37 cellular contexts compared by ENCODE assay signal in genomic region chr15:24971772-24972171, GRCh38. TPM values are rescaled to one million over a fixed set of nuclear protein-coding genes. Genes with fewer than 3 reads are reported as not detected.
DNase-seq lines count a peak whose midpoint lies in the region; ATAC-seq, FAIRE-seq and TF ChIP-seq lines count a peak whose summit lies in the region.
"Had no signal": no experiment of that assay in that cellular context is flagged by ENCODE, and none has a peak within 500 bp of the region (broad histone marks: within the 10 kb centered on the region; RNA-seq: fewer than 3 reads in every experiment).

No MANE protein-coding gene starts in this region.

- H3K23me2 ChIP-seq in H1 (ENCODE audit: low read depth, low read length): no peaks in the 10 kb centered on the region

- H4K20me1 ChIP-seq in HepG2 (ENCODE audit: insufficient read depth, low read length) (no peaks in the 10 kb centered on the region), H1 (replicated peaks in 1 of 2; ENCODE audit: control insufficient read depth in 1 of 2, insufficient read depth in 2 of 2, low read length in 2 of 2) (peaks cover 4 to 9% of the 10 kb centered on the region in 2 experiments), neural cell (ENCODE audit: insufficient read depth) (no peaks in the 10 kb centered on the region), GM23248 (ENCODE audit: insufficient read depth) (no peaks in the 10 kb centered on the region)
- H4K20me1 ChIP-seq: BLaER1; BLaER1 treated with 17β-estradiol and CSF1 and Interleukin-3, amounts not matched to agents 10 nM and 100 nM had no signal

- peaks cover 0 to 33% of the 10 kb centered on the region in 2 experiments; a peak in 3 of 5 replicates for H3K36me3 ChIP-seq in HepG2 (replicated peaks in 1 of 2; ENCODE audit: control insufficient read depth in 1 of 2, insufficient read depth in 2 of 2, low read length in 2 of 2)
- peaks cover 0 to 13% (median 7%) of the 10 kb centered on the region in 4 donors for H3K36me3 ChIP-seq in right lobe of liver
- H3K36me3 ChIP-seq in H1 (ENCODE audit: control insufficient read depth in 2 of 4, insufficient read depth in 4 of 4, low read length in 3 of 4): peaks cover 16 to 99% (median 54%) of the 10 kb centered on the region in 4 experiments
- peaks cover 1% of the 10 kb centered on the region for H3K36me3 ChIP-seq in neural cell (ENCODE audit: insufficient read depth, low read length)
- peaks cover 3 to 100% (median 90%) of the 10 kb centered on the region in 6 donors for H3K36me3 ChIP-seq in spleen
- H3K36me3 ChIP-seq in GM23248 (ENCODE audit: low read depth): peaks cover 3% of the 10 kb centered on the region; the same call in 1 of the 2 replicates
- H3K36me3 ChIP-seq in CD4-positive, alpha-beta memory T cell (ENCODE audit: insufficient read depth, low read length): peaks cover 39% of the 10 kb centered on the region

- H3K4me1 ChIP-seq in HepG2 (ENCODE audit: insufficient read depth, low read length): no peaks in the 10 kb centered on the region
- no peaks in the 10 kb centered on the region for H3K4me1 ChIP-seq in right lobe of liver
- no peaks in the 10 kb centered on the region for H3K4me1 ChIP-seq in H1 (replicated peaks in 1 of 4; ENCODE audit: control insufficient read depth in 3 of 4, insufficient read depth in 4 of 4, low read length in 3 of 4)
- no peaks in the 10 kb centered on the region for H3K4me1 ChIP-seq in spleen
- no peaks in the 10 kb centered on the region for H3K4me1 ChIP-seq in GM23248 (ENCODE audit: insufficient read depth)
- no peaks in the 10 kb centered on the region for H3K4me1 ChIP-seq in CD4-positive, alpha-beta memory T cell (ENCODE audit: insufficient read depth, low read length)
- H3K4me1 ChIP-seq: A549; BE2C; BLaER1; BLaER1 treated with 17β-estradiol and CSF1 and Interleukin-3, amounts not matched to agents 10 nM and 100 nM; Caco-2 had no signal

- H3K23ac ChIP-seq in H1 (ENCODE audit: insufficient read length): no peak overlapping the region

- H2AK5ac ChIP-seq in H1 (ENCODE audit: low read depth, low read length): no peak overlapping the region

- H3K4me2 ChIP-seq in HepG2 (ENCODE audit: low read depth, low read length): no peak overlapping the region
- H3K4me2 ChIP-seq in H1 (ENCODE audit: insufficient read depth in 1 of 2, low read depth in 2 of 2, low read length in 2 of 2): no peak overlapping the region
- H3K4me2 ChIP-seq in neural cell (ENCODE audit: low read length): no peak overlapping the region
- no peak overlapping the region for H3K4me2 ChIP-seq in GM23248 (ENCODE audit: unreplicated experiment)
- H3K4me2 ChIP-seq: A549; BLaER1; BLaER1 treated with 17β-estradiol and CSF1 and Interleukin-3, amounts not matched to agents 10 nM and 100 nM had no signal

- POLR2A ChIA-PET in HepG2 (lab: Yijun Ruan, JAX) (interaction anchor here (0.7 kb wide), 1 partner anchor 463 kb away, joined by 3 read pairs; no protein-coding TSS in a partner anchor), WTC11 (lab: Charles Lee) (no interaction called here), H1 (lab: Charles Lee; ENCODE audit: partially characterized antibody) (interaction anchor here (0.6 to 5.6 kb wide), 5 partner anchors 9 to 98 kb away, joined by 3 to 32 read pairs (median 4); no protein-coding TSS in a partner anchor)
- POLR2A ChIA-PET in CD4-positive, alpha-beta memory T cell (lab: Charles Lee; ENCODE audit: partially characterized antibody): no interaction called here

- FAIRE-seq in HepG2 (lab: Jason Lieb, UNC): no peak
- FAIRE-seq in H1 (lab: Jason Lieb, UNC): no peak
- FAIRE-seq: A204.1, A549, D721Med had no signal

- H2BK120ac ChIP-seq in H1 (replicated peaks; ENCODE audit: low read depth, low read length): no peak overlapping the region

- no peak overlapping the region for H2BK15ac ChIP-seq in H1 (ENCODE audit: low read length)

- no TSS peak for BruUV-seq in HepG2 (replicated peaks; lab: Mats Ljungman, UMichigan)

- DNase-seq in HepG2 (ENCODE audit: low spot score) (no peak), right lobe of liver (no peak), WTC11 (ENCODE audit: low spot score) (no peak), H1 (ENCODE audit: low read depth in 1 of 2, low spot score in 2 of 2) (no peak), spleen (no peak), GM23248 (no peak)
- DNase-seq in CD4-positive, alpha-beta memory T cell: no peak
- DNase-seq: 8988T; ACHN; AML-193; BE2C; C1 segment of cervical spinal cord; Caco-2; Calu3; CD4-positive, alpha-beta T cell; CD4-positive, CD25-positive, alpha-beta regulatory T cell; CD8-positive, alpha-beta memory T cell; CD8-positive, alpha-beta T cell; COR-L47; DMS 273 treated with DMSO at 0.1 percent for 48 hours; DMS153; DMS53; DMS79; DMS79 treated with DMSO at 0.1 percent for 48 hours; DND-41; EL had no signal

- TF ChIP-seq CTCF in HepG2 (CRISPR knock-in tag; IDR thresholded peaks at IDR 0.05) (no peak), right lobe of liver (IDR thresholded peaks at IDR 0.05) (no peak), WTC11 (IDR thresholded peaks at IDR 0.05) (no peak), H1 (IDR thresholded peaks at IDR 0.05; ENCODE audit: control extremely low read depth in 1 of 3, insufficient read depth in 1 of 3, low read depth in 1 of 3, low read length in 3 of 3) (no peak), neural cell (IDR thresholded peaks at IDR 0.05; ENCODE audit: poor library complexity, severe bottlenecking) (no peak), spleen (IDR thresholded peaks at IDR 0.05 in 8 of 11, conservative IDR thresholded peaks at IDR 0.05 in 3 of 11) (no peak)

- peaks cover 30% of the 10 kb centered on the region for H3K9me3 Mint-ChIP-seq in WTC11
- peaks cover 3 to 72% (median 50%) of the 10 kb centered on the region in 8 donors for H3K9me3 Mint-ChIP-seq in CD4-positive, alpha-beta memory T cell

- no peak overlapping the region for H3K18ac ChIP-seq in H1 (ENCODE audit: extremely low read depth, low read length)

- H4K91ac ChIP-seq in H1 (replicated peaks; ENCODE audit: insufficient read length, low read length): no peak overlapping the region

- H3K4me1 Mint-ChIP-seq in WTC11: peaks cover 33% of the 10 kb centered on the region
- H3K4me1 Mint-ChIP-seq in CD4-positive, alpha-beta memory T cell: peaks cover 0 to 2% (median 0%) of the 10 kb centered on the region in 4 donors
- H3K4me1 Mint-ChIP-seq: B cell, CD14-positive monocyte had no signal

- H3K79me2 ChIP-seq in HepG2 (ENCODE audit: insufficient read depth, low read length) (no peaks in the 10 kb centered on the region), H1 (ENCODE audit: control insufficient read depth in 1 of 2, insufficient read depth in 2 of 2, low read length in 2 of 2) (peaks cover 0 to 96% of the 10 kb centered on the region in 2 experiments; a peak in 3 of 4 replicates), neural cell (replicated peaks; ENCODE audit: insufficient read depth, low read length) (peaks cover 16% of the 10 kb centered on the region), GM23248 (ENCODE audit: insufficient read depth) (no peaks in the 10 kb centered on the region)

- TF ChIP-seq RAD21 in HepG2 (CRISPR knock-in tag; IDR thresholded peaks at IDR 0.05): no peak
- no peak for TF ChIP-seq RAD21 in H1 (IDR thresholded peaks at IDR 0.05 in 1 of 2, conservative IDR thresholded peaks at IDR 0.05 in 1 of 2; ENCODE audit: low read depth in 2 of 2, low read length in 2 of 2)
- TF ChIP-seq RAD21 in neural cell (conservative IDR thresholded peaks at IDR 0.05): no peak

- H3K9me3 ChIP-seq in HepG2 (ENCODE audit: low read length): peaks cover 58% of the 10 kb centered on the region
- H3K9me3 ChIP-seq in right lobe of liver: no peaks in the 10 kb centered on the region
- H3K9me3 ChIP-seq in H1 (ENCODE audit: insufficient read depth in 2 of 2, low read depth in 1 of 2, low read length in 1 of 2): peaks cover 2 to 7% of the 10 kb centered on the region in 2 experiments; a peak in 2 of 4 replicates
- H3K9me3 ChIP-seq in neural cell (ENCODE audit: low read length): no peaks in the 10 kb centered on the region
- peaks cover 4 to 100% (median 99%) of the 10 kb centered on the region in 8 donors for H3K9me3 ChIP-seq in spleen
- no peaks in the 10 kb centered on the region for H3K9me3 ChIP-seq in GM23248 (ENCODE audit: low read depth)
- H3K9me3 ChIP-seq in CD4-positive, alpha-beta memory T cell (ENCODE audit: control insufficient read depth in 1 of 2, low read length in 2 of 2): no peaks in the 10 kb centered on the region
- H3K9me3 ChIP-seq: BE2C had no signal

- H3K4me3 Mint-ChIP-seq in WTC11: no peak overlapping the region
- H3K4me3 Mint-ChIP-seq in CD4-positive, alpha-beta memory T cell: no peak overlapping the region
- H3K4me3 Mint-ChIP-seq: B cell; CD14-positive monocyte; CD4-positive, alpha-beta T cell; CD4-positive, CD25-positive, alpha-beta regulatory T cell; CD8-positive, alpha-beta T cell had no signal

- no peak overlapping the region for H3K9ac ChIP-seq in HepG2 (ENCODE audit: insufficient read depth, low read depth, low read length)
- H3K9ac ChIP-seq in H1 (replicated peaks in 1 of 4; ENCODE audit: extremely low read depth in 1 of 4, low read depth in 3 of 4, low read length in 3 of 4): no peak overlapping the region
- H3K9ac ChIP-seq in neural cell (ENCODE audit: low read length): no peak overlapping the region
- H3K9ac ChIP-seq in GM23248: no peak overlapping the region
- H3K9ac ChIP-seq: BLaER1; BLaER1 treated with 17β-estradiol and CSF1 and Interleukin-3, amounts not matched to agents 10 nM and 100 nM had no signal

- WGBS in HepG2 (ENCODE audit: low lambda C conversion rate): 78% methylated on average over 5 of the region's 8 CpGs
- 60% methylated on average over 2 of the region's 8 CpGs for WGBS in right lobe of liver (ENCODE audit: insufficient coverage, low coverage, low lambda C conversion rate, missing lambda C conversion rate)
- WGBS in H1 (ENCODE audit: extremely low coverage in 1 of 2, insufficient coverage in 1 of 2, insufficient read length in 1 of 2, insufficient replicate concordance in 2 of 2, low coverage in 1 of 2, low lambda C conversion rate in 2 of 2, missing lambda C conversion rate in 1 of 2), 2 experiments: 94% methylated on average over 8 of the region's 8 CpGs; no CpG with 5 or more reads in 1 of the 2 experiments
- WGBS in spleen, 5 donors: 93 to 95% (median 94%) methylated on average over 8 of the region's 8 CpGs
- 54 to 57% methylated on average over 8 of the region's 8 CpGs for WGBS in GM23248 (ENCODE audit: low coverage in 1 of 2, low lambda C conversion rate in 2 of 2, missing lambda C conversion rate in 2 of 2), 2 experiments

- no peak overlapping the region for H3K14ac ChIP-seq in H1 (ENCODE audit: insufficient read length)

- CTCF ChIA-PET in HepG2 (lab: Yijun Ruan, JAX; ENCODE audit: low intra/inter-chr PET ratio, low total read pairs): no interaction called here
- CTCF ChIA-PET in WTC11 (lab: Charles Lee): no interaction called here
- CTCF ChIA-PET in H1 (lab: Charles Lee; ENCODE audit: partially characterized antibody): interaction anchor here (0.6 kb wide), 1 partner anchor 78 kb away, joined by 3 read pairs; no protein-coding TSS in a partner anchor
- CTCF ChIA-PET in CD4-positive, alpha-beta memory T cell (lab: Charles Lee; ENCODE audit: partially characterized antibody): no interaction called here

- H2BK5ac ChIP-seq in H1 (ENCODE audit: low read depth, low read length): no peak overlapping the region

- no peaks in the 10 kb centered on the region for H3K79me1 ChIP-seq in H1 (ENCODE audit: low read depth, low read length)

- ATAC-seq in HepG2 (no peak), right lobe of liver (no peak), WTC11 (no peak)
- ATAC-seq: A549; CD8-positive, alpha-beta T cell had no signal

- H3K27ac Mint-ChIP-seq in WTC11: no peak overlapping the region; the same call in 1 of the 2 replicates
- H3K27ac Mint-ChIP-seq in CD4-positive, alpha-beta memory T cell: no peak overlapping the region
- H3K27ac Mint-ChIP-seq: B cell; CD14-positive monocyte; CD4-positive, alpha-beta T cell; CD8-positive, alpha-beta T cell had no signal

- TF ChIP-seq POLR2A in HepG2 (IDR thresholded peaks at IDR 0.05; ENCODE audit: insufficient read depth in 1 of 2, low read depth in 2 of 2, low read length in 2 of 2): no peak
- no peak for TF ChIP-seq POLR2A in right lobe of liver (IDR thresholded peaks at IDR 0.05)
- no peak; a peak in 1 of 3 replicates for TF ChIP-seq POLR2A in H1 (IDR thresholded peaks at IDR 0.05; ENCODE audit: control extremely low read depth in 1 of 2, low read depth in 2 of 2, low read length in 2 of 2)
- TF ChIP-seq POLR2A in spleen (IDR thresholded peaks at IDR 0.05): no peak

- in situ Hi-C loops in HepG2 (cut with HindIII; ENCODE audit: extremely low pct_ligation_motif_present, low pct_unique_long_range_greater_than_20kb) (no loop called here), GM23248 (cut with MboI) (no loop called here)

- H3F3A ChIP-seq in neural cell (ENCODE audit: insufficient read depth, low read length, poor library complexity, severe bottlenecking): no peaks in the 10 kb centered on the region
- H3F3A ChIP-seq in GM23248 (ENCODE audit: insufficient read depth): no peaks in the 10 kb centered on the region

- H2AFZ ChIP-seq in HepG2 (ENCODE audit: low read length) (no peak overlapping the region), H1 (ENCODE audit: low read length) (no peak overlapping the region), neural cell (ENCODE audit: low read depth, low read length) (no peak overlapping the region), GM23248 (no peak overlapping the region)

- H3K56ac ChIP-seq in H1 (replicated peaks; ENCODE audit: insufficient read length, low read depth, low read length): no peak overlapping the region

- no peak overlapping the region for H3K4me3 ChIP-seq in HepG2 (replicated peaks in 1 of 3; ENCODE audit: insufficient read depth in 1 of 3, low read depth in 2 of 3, low read length in 3 of 3)
- H3K4me3 ChIP-seq in right lobe of liver: no peak overlapping the region
- no peak overlapping the region for H3K4me3 ChIP-seq in H1 (ENCODE audit: extremely low read depth in 1 of 4, insufficient read depth in 2 of 4, low read depth in 3 of 4, low read length in 4 of 4)
- no peak overlapping the region for H3K4me3 ChIP-seq in neural cell (ENCODE audit: low read length)
- no peak overlapping the region for H3K4me3 ChIP-seq in spleen
- H3K4me3 ChIP-seq in GM23248: no peak overlapping the region
- H3K4me3 ChIP-seq in CD4-positive, alpha-beta memory T cell (ENCODE audit: low read length in 2 of 2): no peak overlapping the region
- H3K4me3 ChIP-seq: A549; BLaER1; BLaER1 treated with 17β-estradiol and CSF1 and Interleukin-3, amounts not matched to agents 10 nM and 100 nM had no signal

- H4K8ac ChIP-seq in H1 (ENCODE audit: extremely low read depth, insufficient read depth, low read length): no peak overlapping the region

- no peaks in the 10 kb centered on the region for H3K27me3 ChIP-seq in HepG2 (ENCODE audit: control insufficient read depth in 1 of 2, insufficient read depth in 2 of 2, low read length in 2 of 2)
- no peaks in the 10 kb centered on the region for H3K27me3 ChIP-seq in right lobe of liver
- H3K27me3 ChIP-seq in H1 (replicated peaks in 1 of 4; ENCODE audit: control insufficient read depth in 3 of 4, extremely low read depth in 1 of 4, insufficient read depth in 3 of 4, low read length in 3 of 4): no peaks in the 10 kb centered on the region; a peak in 1 of 7 replicates
- H3K27me3 ChIP-seq in neural cell (ENCODE audit: insufficient read depth, low read depth, low read length): no peaks in the 10 kb centered on the region
- H3K27me3 ChIP-seq in spleen (replicated peaks in 1 of 7): no peaks in the 10 kb centered on the region
- H3K27me3 ChIP-seq in GM23248 (replicated peaks; ENCODE audit: insufficient read depth): no peaks in the 10 kb centered on the region
- H3K27me3 ChIP-seq in CD4-positive, alpha-beta memory T cell (ENCODE audit: insufficient read depth, low read length): no peaks in the 10 kb centered on the region
- H3K27me3 ChIP-seq: BE2C; BLaER1; BLaER1 treated with 17β-estradiol and CSF1 and Interleukin-3, amounts not matched to agents 10 nM and 100 nM had no signal

- intact Hi-C loops in HepG2 (cut with micrococcal nuclease; ENCODE audit: unreplicated experiment) (no loop called here), right lobe of liver (cut with DNase I) (no loop called here), spleen (cut with DNase I; ENCODE audit: low total_unique reads) (no loop called here)
- intact Hi-C loops in CD4-positive, alpha-beta memory T cell (cut with micrococcal nuclease): no loop called here

- H2BK12ac ChIP-seq in H1 (ENCODE audit: low read depth, low read length): no peak overlapping the region

- H3K9me2 ChIP-seq in neural cell (ENCODE audit: insufficient read depth, low read length) (no peaks in the 10 kb centered on the region), GM23248 (ENCODE audit: insufficient read depth) (no peaks in the 10 kb centered on the region)

- peaks cover 2% of the 10 kb centered on the region; the same call in 1 of the 2 replicates for H3K27me3 Mint-ChIP-seq in WTC11 (ENCODE audit: low read depth)
- no peaks in the 10 kb centered on the region for H3K27me3 Mint-ChIP-seq in CD4-positive, alpha-beta memory T cell
- H3K27me3 Mint-ChIP-seq: B cell; CD4-positive, alpha-beta T cell; CD4-positive, CD25-positive, alpha-beta regulatory T cell; CD8-positive, alpha-beta memory T cell had no signal

- no peak for TF ChIP-seq EP300 in HepG2 (IDR thresholded peaks at IDR 0.05; ENCODE audit: low read depth in 2 of 2, low read length in 2 of 2)
- TF ChIP-seq EP300 in HepG2 (CRISPR knock-in tag; IDR thresholded peaks at IDR 0.05; ENCODE audit: borderline replicate concordance): no peak
- TF ChIP-seq EP300 in H1 (IDR thresholded peaks at IDR 0.05; ENCODE audit: borderline replicate concordance in 1 of 2, low read depth in 2 of 2, low read length in 2 of 2): no peak
- TF ChIP-seq EP300 in neural cell (conservative IDR thresholded peaks at IDR 0.05; ENCODE audit: poor library complexity, severe bottlenecking): no peak

- no peak overlapping the region for H2BK20ac ChIP-seq in H1 (ENCODE audit: low read length)

- no peak overlapping the region for H3K4ac ChIP-seq in H1 (replicated peaks; ENCODE audit: insufficient read length, low read depth, low read length)

- peaks cover 89% of the 10 kb centered on the region for H3K36me3 Mint-ChIP-seq in WTC11
- peaks cover 51 to 76% of the 10 kb centered on the region in 2 donors for H3K36me3 Mint-ChIP-seq in CD4-positive, alpha-beta memory T cell

- H3K27ac ChIP-seq in HepG2 (ENCODE audit: extremely low read length, insufficient read depth, low read length) (no peak overlapping the region), right lobe of liver (no peak overlapping the region), H1 (ENCODE audit: low read depth, low read length) (no peak overlapping the region), neural cell (ENCODE audit: low read length) (no peak overlapping the region), spleen (no peak overlapping the region), GM23248 (no peak overlapping the region)
- H3K27ac ChIP-seq in CD4-positive, alpha-beta memory T cell (ENCODE audit: low read depth, low read length): no peak overlapping the region
- H3K27ac ChIP-seq: 22Rv1; A549; BLaER1; BLaER1 treated with 17β-estradiol and CSF1 and Interleukin-3, amounts not matched to agents 10 nM and 100 nM; C4-2B had no signal

- no peak overlapping the region for H4K5ac ChIP-seq in H1 (ENCODE audit: insufficient read length, low read depth, low read length)

RNA-seq across cellular contexts. Expression of gene SNRPN, which starts 17.0 kb away (rescaled TPM):
- total RNA-seq in HepG2 (2016; rRNA removed; fragmentation: Illumina TruSeq; extraction: Trizol) (208 and 212 TPM in 2 replicates), right lobe of liver (10 to 100 TPM; 21.7 to 37.7 (median 30.4) TPM), WTC11 (2021) (800 to 879 TPM (median 874 TPM) in 3 replicates), spleen (100 to 1,000 TPM in 3 of 7 donors, 10 to 100 TPM in 4; 63.8 to 150 (median 90.7) TPM)
- 102 and 134 TPM in 2 replicates for total RNA-seq in HepG2 (2016; cell fraction: cytosol; rRNA removed; fragmentation: Illumina TruSeq; extraction: Trizol; ENCODE audit: low read depth)
- 189 and 210 TPM in 2 replicates for total RNA-seq in HepG2 (2016; cell fraction: insoluble cytoplasmic fraction; rRNA removed; fragmentation: Illumina TruSeq; extraction: Trizol)
- total RNA-seq in HepG2 (2016; cell fraction: membrane; rRNA removed; fragmentation: Illumina TruSeq; extraction: Trizol): 191 and 246 TPM in 2 replicates
- 98.0 and 107 TPM in 2 replicates for total RNA-seq in HepG2 (2016; cell fraction: nucleus; rRNA removed; fragmentation: Illumina TruSeq; extraction: Trizol)
- polyA plus RNA-seq in HepG2 (2011; rRNA removed) (133 and 140 TPM in 2 replicates), H1 (2011; rRNA removed) (1,396 and 1,684 TPM in 2 replicates), neural cell (680 and 735 TPM in 2 replicates), spleen (100 to 1,000 TPM in 2 of 3 donors, 10 to 100 TPM in 1; 93.3 to 128 (median 119) TPM), GM23248 (2016; fragmentation: Nextera tagmentation; extraction: Ambion mirVana) (103 and 108 TPM in 2 replicates)
- 149 and 162 TPM in 2 replicates for polyA plus RNA-seq in HepG2 (2011; cell fraction: cytosol; rRNA removed)
- polyA plus RNA-seq in HepG2 (2011; cell fraction: nucleus; rRNA removed): 82.0 and 95.1 TPM in 2 replicates
- 126 and 133 TPM in 2 replicates for polyA plus RNA-seq in HepG2 (2012)
- polyA plus RNA-seq in HepG2 (2016; cell fraction: cytosol; fragmentation: Illumina TruSeq; extraction: Trizol; ENCODE audit: low read depth): 114 and 153 TPM in 2 replicates
- polyA plus RNA-seq in HepG2 (2016; cell fraction: insoluble cytoplasmic fraction; fragmentation: Illumina TruSeq; extraction: Trizol; ENCODE audit: low read depth): 172 and 194 TPM in 2 replicates
- 173 and 213 TPM in 2 replicates for polyA plus RNA-seq in HepG2 (2016; cell fraction: membrane; fragmentation: Illumina TruSeq; extraction: Trizol; ENCODE audit: low read depth)
- polyA plus RNA-seq in HepG2 (2016; cell fraction: nucleus; fragmentation: Illumina TruSeq; extraction: Trizol; ENCODE audit: insufficient read depth, low read depth): 136 and 145 TPM in 2 replicates
- polyA minus RNA-seq in HepG2 (2011; rRNA and poly(A)+ RNA removed; ENCODE audit: low replicate concordance): 0.49 and 125 TPM in 2 replicates
- 56.9 and 65.0 TPM in 2 replicates for polyA minus RNA-seq in HepG2 (2011; cell fraction: cytosol; rRNA and poly(A)+ RNA removed)
- 134 and 139 TPM in 2 replicates for polyA minus RNA-seq in HepG2 (2011; cell fraction: nucleus; rRNA and poly(A)+ RNA removed)
- 905 and 915 TPM in 2 replicates for total RNA-seq in H1 (2021; fragmentation: NEBNext Ultra II Directional; extraction: Animal tissue kit (Norgen Biotek cat#: 25700))
- polyA plus RNA-seq in H1 (2011; cell fraction: cytosol; rRNA removed): 1,533 TPM
- 1,140 TPM for polyA plus RNA-seq in H1 (2011; cell fraction: nucleus; rRNA removed)
- 1,068 to 1,234 TPM (median 1,139 TPM) in 4 replicates for polyA plus RNA-seq in H1 (2012, experiment 1 of 2)
- polyA plus RNA-seq in H1 (2012, experiment 2 of 2): 894 TPM
- 549 TPM for polyA plus RNA-seq in H1 (2013, experiment 1 of 2)
- 534 TPM for polyA plus RNA-seq in H1 (2013, experiment 2 of 2)
- 1,031 and 1,143 TPM in 2 replicates for polyA minus RNA-seq in H1 (2011; rRNA and poly(A)+ RNA removed)
- polyA minus RNA-seq in H1 (2011; cell fraction: cytosol; rRNA and poly(A)+ RNA removed): 589 TPM
- polyA minus RNA-seq in H1 (2011; cell fraction: nucleus; rRNA and poly(A)+ RNA removed): 849 TPM
- polyA minus RNA-seq in neural cell: 598 and 616 TPM in 2 replicates
- total RNA-seq in GM23248 (2014; rRNA removed; shearing (Covaris generic)): 90.3 and 101 TPM in 2 replicates
- 100 to 1,000 TPM; 157 to 158 TPM for total RNA-seq in CD4-positive, alpha-beta memory T cell
- polyA plus RNA-seq in CD4-positive, alpha-beta memory T cell: 100 to 1,000 TPM; 326 to 537 TPM
- total RNA-seq: Calu3 had no signal

RNA-seq across cellular contexts. Expression of gene SNURF, which starts 17.0 kb away (rescaled TPM):
- total RNA-seq in HepG2 (2016; rRNA removed; fragmentation: Illumina TruSeq; extraction: Trizol) (7.6 and 10.2 TPM in 2 replicates), right lobe of liver (1 to 10 TPM in 4 of 6 experiments, under 1 TPM in 1, not detected in 1; 0.99 to 5.1 (median 2.6) TPM), WTC11 (2021) (50.8 to 77.2 TPM (median 66.8 TPM) in 3 replicates), spleen (10 to 100 TPM in 5 of 7 donors, 1 to 10 TPM in 2; 4.8 to 15.9 (median 13.9) TPM)
- 1.5 and 2.2 TPM in 2 replicates for total RNA-seq in HepG2 (2016; cell fraction: cytosol; rRNA removed; fragmentation: Illumina TruSeq; extraction: Trizol; ENCODE audit: low read depth)
- total RNA-seq in HepG2 (2016; cell fraction: insoluble cytoplasmic fraction; rRNA removed; fragmentation: Illumina TruSeq; extraction: Trizol): 8.7 and 13.6 TPM in 2 replicates
- 0.93 and 5.9 TPM in 2 replicates for total RNA-seq in HepG2 (2016; cell fraction: membrane; rRNA removed; fragmentation: Illumina TruSeq; extraction: Trizol)
- total RNA-seq in HepG2 (2016; cell fraction: nucleus; rRNA removed; fragmentation: Illumina TruSeq; extraction: Trizol): 19.5 and 20.4 TPM in 2 replicates
- polyA plus RNA-seq in HepG2 (2011; rRNA removed) (2.1 and 2.4 TPM in 2 replicates), H1 (2011; rRNA removed) (6.2 and 9.9 TPM in 2 replicates), neural cell (15.1 and 19.9 TPM in 2 replicates), spleen (1 to 10 TPM; 2.2 to 7.7 (median 3.2) TPM), GM23248 (2016; fragmentation: Nextera tagmentation; extraction: Ambion mirVana) (0.75 and 7.1 TPM in 2 replicates)
- polyA plus RNA-seq in HepG2 (2011; cell fraction: cytosol; rRNA removed): 1.6 and 3.5 TPM in 2 replicates
- 1.3 and 3.0 TPM in 2 replicates for polyA plus RNA-seq in HepG2 (2011; cell fraction: nucleus; rRNA removed)
- polyA plus RNA-seq in HepG2 (2012): 71.6 and 98.2 TPM in 2 replicates
- 3.5 and 7.6 TPM in 2 replicates for polyA plus RNA-seq in HepG2 (2016; cell fraction: cytosol; fragmentation: Illumina TruSeq; extraction: Trizol; ENCODE audit: low read depth)
- polyA plus RNA-seq in HepG2 (2016; cell fraction: insoluble cytoplasmic fraction; fragmentation: Illumina TruSeq; extraction: Trizol; ENCODE audit: low read depth): 11.7 and 15.8 TPM in 2 replicates
- polyA plus RNA-seq in HepG2 (2016; cell fraction: membrane; fragmentation: Illumina TruSeq; extraction: Trizol; ENCODE audit: low read depth): 2.1 and 4.6 TPM in 2 replicates
- polyA plus RNA-seq in HepG2 (2016; cell fraction: nucleus; fragmentation: Illumina TruSeq; extraction: Trizol; ENCODE audit: insufficient read depth, low read depth): 5.9 and 6.6 TPM in 2 replicates
- polyA minus RNA-seq in HepG2 (2011; rRNA and poly(A)+ RNA removed; ENCODE audit: low replicate concordance): 5.2 TPM in 1 of 2 replicates, not detected in the other
- polyA minus RNA-seq in HepG2 (2011; cell fraction: cytosol; rRNA and poly(A)+ RNA removed): 5.1 and 8.9 TPM in 2 replicates
- 46.2 and 51.5 TPM in 2 replicates for polyA minus RNA-seq in HepG2 (2011; cell fraction: nucleus; rRNA and poly(A)+ RNA removed)
- 76.5 and 94.5 TPM in 2 replicates for total RNA-seq in H1 (2021; fragmentation: NEBNext Ultra II Directional; extraction: Animal tissue kit (Norgen Biotek cat#: 25700))
- 19.2 TPM for polyA plus RNA-seq in H1 (2011; cell fraction: cytosol; rRNA removed)
- polyA plus RNA-seq in H1 (2011; cell fraction: nucleus; rRNA removed): 6.5 TPM
- 65.8 to 746 TPM (median 575 TPM) in 4 replicates for polyA plus RNA-seq in H1 (2012, experiment 1 of 2)
- polyA plus RNA-seq in H1 (2012, experiment 2 of 2): 31.3 TPM
- polyA plus RNA-seq in H1 (2013, experiment 1 of 2): 108 TPM
- polyA plus RNA-seq in H1 (2013, experiment 2 of 2): 123 TPM
- polyA minus RNA-seq in H1 (2011; rRNA and poly(A)+ RNA removed): 78.1 and 93.0 TPM in 2 replicates
- polyA minus RNA-seq in H1 (2011; cell fraction: cytosol; rRNA and poly(A)+ RNA removed): 268 TPM
- polyA minus RNA-seq in H1 (2011; cell fraction: nucleus; rRNA and poly(A)+ RNA removed): 137 TPM
- polyA minus RNA-seq in neural cell: 95.2 and 103 TPM in 2 replicates
- 3.9 TPM in 1 of 2 replicates, not detected in the other for total RNA-seq in GM23248 (2014; rRNA removed; shearing (Covaris generic))
- 10 to 100 TPM; 32.9 to 43.0 TPM for total RNA-seq in CD4-positive, alpha-beta memory T cell
- polyA plus RNA-seq in CD4-positive, alpha-beta memory T cell: 10 to 100 TPM; 31.4 to 44.4 TPM
- total RNA-seq: A172, Calu3 had no signal

Comparison
In these comparisons a context has a peak if more than half of its experiments do, and no peak if none do; other contexts are left out.
1. POLR2A ChIA-PET loops: an anchor here in HepG2 (0.7 kb wide) and H1 (0.6 to 5.6 kb wide); none called in WTC11 and CD4-positive, alpha-beta memory T cell.